ENCODE assay signal across 8 cellular contexts in the genomic region with DNA sequence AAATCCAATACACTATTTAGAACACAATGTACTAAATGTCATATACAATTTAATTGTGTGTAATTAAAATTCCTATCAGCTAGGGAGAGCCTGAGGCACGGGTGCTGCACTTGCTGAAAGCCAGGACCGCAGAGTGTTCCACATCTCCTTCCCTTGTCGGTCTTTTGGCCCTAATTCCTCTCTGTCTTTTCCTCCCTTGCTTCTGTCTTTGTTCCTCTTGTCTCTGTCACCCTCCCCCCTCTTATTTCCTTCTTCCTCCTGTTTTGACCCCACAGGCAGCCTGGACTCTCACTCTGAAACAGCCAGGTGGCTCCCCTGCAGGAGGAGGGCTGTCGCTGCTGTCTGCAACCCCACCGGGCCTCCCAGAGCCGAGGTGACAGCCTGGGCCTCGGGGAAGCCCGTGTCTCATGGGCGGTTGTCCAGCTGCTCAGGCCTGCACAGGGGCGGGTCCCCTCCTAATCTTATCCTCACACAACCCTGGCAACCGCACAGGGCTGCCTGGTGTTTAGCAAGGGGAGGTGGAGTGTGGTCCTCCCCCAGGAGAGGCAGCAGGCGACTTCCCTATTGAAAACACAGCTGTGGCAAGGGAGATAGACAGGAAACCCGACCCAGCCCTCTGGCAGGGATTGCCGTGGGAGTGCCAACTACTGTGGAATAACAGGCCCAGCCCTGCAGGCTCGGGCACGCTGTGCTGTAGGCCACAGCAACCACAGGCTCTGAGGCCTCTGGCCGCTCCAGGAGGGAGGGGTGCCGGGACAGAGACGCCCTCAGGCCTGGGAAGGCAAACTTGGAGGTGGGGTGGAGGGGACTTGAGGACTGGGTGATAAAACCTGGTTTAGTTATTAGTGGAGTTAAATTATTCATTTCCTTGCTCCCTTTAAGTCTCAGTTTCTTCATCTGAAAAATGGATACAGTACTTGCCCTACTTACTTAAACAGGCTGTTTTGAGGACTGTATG.
DNase-seq lines count a peak whose midpoint lies in the region; ATAC-seq and TF ChIP-seq lines count a peak whose summit lies in the region.

No MANE protein-coding gene starts in this region.

- peak in 1 of 3 experiments; percentile 27 for TF ChIP-seq CTCF in esophagus muscularis mucosa (IDR thresholded peaks at IDR 0.05)

- POLR2A ChIA-PET in CD8-positive, alpha-beta memory T cell (lab: Charles Lee), result no interaction called here

- WGBS in esophagus muscularis mucosa, result under 1% methylated on average over 6 of the region's 19 CpGs

- no peaks in the 10 kb centered on the region for H3K27me3 ChIP-seq in CD8-positive, alpha-beta memory T cell (ENCODE audit: insufficient read depth, low read length, poor library complexity, severe bottlenecking)
- H3K27me3 ChIP-seq in esophagus muscularis mucosa (no peaks in the 10 kb centered on the region), mucosa of rectum (ENCODE audit: control insufficient read depth in 2 of 2, insufficient read depth in 2 of 2, low read length in 2 of 2) (no peaks in the 10 kb centered on the region)

- no peak for TF ChIP-seq POLR2A in esophagus muscularis mucosa (IDR thresholded peaks at IDR 0.05; ENCODE audit: low read depth)

- peak overlapping the region in 1 of 8 donors; percentile 74 for H3K27ac Mint-ChIP-seq in CD8-positive, alpha-beta memory T cell

- H3K9me3 Mint-ChIP-seq in CD8-positive, alpha-beta memory T cell, result no peaks in the 10 kb centered on the region

- H3K9ac ChIP-seq in mucosa of rectum (ENCODE audit: low read depth in 1 of 2, low read length in 2 of 2), result peak overlapping the region in 1 of 2 donors; percentile 56

- no peaks in the 10 kb centered on the region for H3K27me3 Mint-ChIP-seq in CD8-positive, alpha-beta memory T cell

- no peak for DNase-seq in CD8-positive, alpha-beta memory T cell
- DNase-seq in NCI-H2029 (lab: John Stamatoyannopoulos, UW) (peak; percentile 90), T1000 (lab: John Stamatoyannopoulos, UW) (peak; percentile 69), esophagus muscularis mucosa (ENCODE audit: extremely low spot score) (peak; percentile 94), ureter (ENCODE audit: low spot score) (peak; percentile 93)

- H3K36me3 Mint-ChIP-seq in CD8-positive, alpha-beta memory T cell, result no peaks in the 10 kb centered on the region

- H3K4me3 Mint-ChIP-seq in CD8-positive, alpha-beta memory T cell, result peak overlapping the region in 1 of 7 donors; percentile 76

- peaks cover 11 to 30% (median 22%) of the 10 kb centered on the region in 3 donors for H3K4me1 Mint-ChIP-seq in CD8-positive, alpha-beta memory T cell

- CTCF ChIA-PET in CD8-positive, alpha-beta memory T cell (lab: Charles Lee), result interaction anchor here (1.9 kb wide), 1 partner anchor 10 kb away, joined by 8 read pairs; no protein-coding TSS in a partner anchor

- TF ChIP-seq EP300 in esophagus muscularis mucosa (IDR thresholded peaks at IDR 0.05), result no peak

- no peaks in the 10 kb centered on the region for H3K9me3 ChIP-seq in CD8-positive, alpha-beta memory T cell (ENCODE audit: low read length)
- H3K9me3 ChIP-seq in esophagus muscularis mucosa, result no peaks in the 10 kb centered on the region
- no peaks in the 10 kb centered on the region for H3K9me3 ChIP-seq in mucosa of rectum (ENCODE audit: control insufficient read depth in 2 of 2, low read length in 2 of 2)

- intact Hi-C loops in esophagus muscularis mucosa (cut with DNase I), result no loop called here

- peak; percentile 87 for ATAC-seq in GM18870 (IDR thresholded peaks at IDR 0.05; ENCODE audit: unreplicated experiment)
- peak; percentile 94 for ATAC-seq in HG03039 (IDR thresholded peaks at IDR 0.05; ENCODE audit: unreplicated experiment)

- H3K4me1 ChIP-seq in CD8-positive, alpha-beta memory T cell (ENCODE audit: insufficient read depth, low read length), result peaks cover 4% of the 10 kb centered on the region
- peaks cover 37 to 52% (median 48%) of the 10 kb centered on the region in 4 donors for H3K4me1 ChIP-seq in esophagus muscularis mucosa
- H3K4me1 ChIP-seq in mucosa of rectum (ENCODE audit: control insufficient read depth in 2 of 2, insufficient read depth in 2 of 2, low read length in 2 of 2), result peaks cover 44 to 62% of the 10 kb centered on the region in 2 donors

- no peaks in the 10 kb centered on the region for H3K36me3 ChIP-seq in CD8-positive, alpha-beta memory T cell (ENCODE audit: insufficient read depth, low read length)
- H3K36me3 ChIP-seq in esophagus muscularis mucosa (no peaks in the 10 kb centered on the region), mucosa of rectum (ENCODE audit: control insufficient read depth in 2 of 2, insufficient read depth in 2 of 2, low read length in 2 of 2) (no peaks in the 10 kb centered on the region)

- H3K27ac ChIP-seq in CD8-positive, alpha-beta memory T cell (ENCODE audit: low read depth, low read length), result peak overlapping the region; percentile 31
- H3K27ac ChIP-seq in esophagus muscularis mucosa (replicated peaks in 1 of 4) (peak overlapping the region; percentile 76 to 85 (median 82)), mucosa of rectum (ENCODE audit: low read depth in 2 of 2, low read length in 2 of 2) (peak overlapping the region; percentile 85 to 88)

- no peak overlapping the region for H3K4me3 ChIP-seq in CD8-positive, alpha-beta memory T cell (ENCODE audit: low read length)
- peak overlapping the region; percentile 10 to 29 (median 16) for H3K4me3 ChIP-seq in esophagus muscularis mucosa
- peak overlapping the region; percentile 14 to 52 for H3K4me3 ChIP-seq in mucosa of rectum (ENCODE audit: low read length in 2 of 2)

Comparison
In these comparisons a context has a peak if more than half of its experiments do, and no peak if none do; other contexts are left out.
1. DNase-seq: peak in NCI-H2029 (single experiment), T1000 (single experiment), esophagus muscularis mucosa (single experiment) and ureter (single experiment); none in CD8-positive, alpha-beta memory T cell (0 of 5).
2. H3K27ac ChIP-seq: peak in every context shown above with its lines; median percentile 86 in mucosa of rectum; 82 in esophagus muscularis mucosa; 31 in CD8-positive, alpha-beta memory T cell.